Comparison of ENCODE assay signal across 17 cellular contexts in genomic region chr5:40733842-40734563, GRCh38. TPM values are rescaled to one million over a fixed set of nuclear protein-coding genes. Genes with fewer than 3 reads are reported as not detected.
A peak's percentile ranks its signal among the peaks of the same experiment; 100 is the strongest.
DNase-seq lines count a peak whose midpoint lies in the region; ATAC-seq and TF ChIP-seq lines count a peak whose summit lies in the region.
"Had no signal": no experiment of that assay in that cellular context is flagged by ENCODE, and none has a peak within 500 bp of the region (broad histone marks: within the 10 kb centered on the region; RNA-seq: fewer than 3 reads in every experiment).

No MANE protein-coding gene starts in this region.

- peak overlapping the region; percentile 34 to 58 for H3K27ac Mint-ChIP-seq in natural killer cell
- H3K27ac Mint-ChIP-seq in natural killer cell treated with Interleukin-12 subunit alpha and Interleukin-12 subunit beta and Interleukin-15 and Interleukin-18, amount 100 ng/mL, for 72 hours = peak overlapping the region in 1 of 2 donors; percentile 18
- H3K27ac Mint-ChIP-seq in naive thymus-derived CD4-positive, alpha-beta T cell = no peak overlapping the region
- H3K27ac Mint-ChIP-seq: neural progenitor cell, WTC11 had no signal

- ATAC-seq in natural killer cell (no peak), upper lobe of right lung (peak; percentile 36)
- ATAC-seq in natural killer cell treated with Interleukin-12 subunit alpha and Interleukin-12 subunit beta and Interleukin-15 and Interleukin-18, amount 100 ng/mL, for 72 hours = no peak
- no peak for ATAC-seq in naive thymus-derived CD4-positive, alpha-beta T cell
- ATAC-seq: K562, Panc1, WTC11 had no signal

- H3K9me3 ChIP-seq in mesodermal cell (ENCODE audit: control insufficient read depth, low read length) (no peaks in the 10 kb centered on the region), upper lobe of right lung (no peaks in the 10 kb centered on the region)
- H3K9me3 ChIP-seq in naive thymus-derived CD4-positive, alpha-beta T cell (ENCODE audit: control insufficient read depth in 2 of 3, low read length in 3 of 3) = no peaks in the 10 kb centered on the region

- peak overlapping the region; percentile 8 for H3K27ac ChIP-seq in mesodermal cell (ENCODE audit: low read depth, low read length, severe bottlenecking)
- no peak overlapping the region for H3K27ac ChIP-seq in upper lobe of right lung
- no peak overlapping the region for H3K27ac ChIP-seq in naive thymus-derived CD4-positive, alpha-beta T cell (ENCODE audit: low read depth, low read length)
- H3K27ac ChIP-seq: neural progenitor cell had no signal

- no peaks in the 10 kb centered on the region for H3K9me3 Mint-ChIP-seq in natural killer cell
- H3K9me3 Mint-ChIP-seq in natural killer cell treated with Interleukin-12 subunit alpha and Interleukin-12 subunit beta and Interleukin-15 and Interleukin-18, amount 100 ng/mL, for 72 hours = no peaks in the 10 kb centered on the region
- H3K9me3 Mint-ChIP-seq in naive thymus-derived CD4-positive, alpha-beta T cell = no peaks in the 10 kb centered on the region
- H3K9me3 Mint-ChIP-seq: WTC11 had no signal

- no peaks in the 10 kb centered on the region for H3K27me3 Mint-ChIP-seq in natural killer cell (ENCODE audit: low read depth in 2 of 2)
- no peaks in the 10 kb centered on the region for H3K27me3 Mint-ChIP-seq in natural killer cell treated with Interleukin-12 subunit alpha and Interleukin-12 subunit beta and Interleukin-15 and Interleukin-18, amount 100 ng/mL, for 72 hours
- H3K27me3 Mint-ChIP-seq in naive thymus-derived CD4-positive, alpha-beta T cell = no peaks in the 10 kb centered on the region
- H3K27me3 Mint-ChIP-seq: brain had no signal

- H3K4me3 Mint-ChIP-seq in natural killer cell = no peak overlapping the region
- H3K4me3 Mint-ChIP-seq in natural killer cell treated with Interleukin-12 subunit alpha and Interleukin-12 subunit beta and Interleukin-15 and Interleukin-18, amount 100 ng/mL, for 72 hours = no peak overlapping the region
- no peak overlapping the region for H3K4me3 Mint-ChIP-seq in naive thymus-derived CD4-positive, alpha-beta T cell
- H3K4me3 Mint-ChIP-seq: neural progenitor cell, WTC11 had no signal

- no peak overlapping the region for H3K4me3 ChIP-seq in mesodermal cell (ENCODE audit: extremely low read depth, insufficient read depth, low read length, poor library complexity, severe bottlenecking)
- no peak overlapping the region for H3K4me3 ChIP-seq in upper lobe of right lung
- no peak overlapping the region for H3K4me3 ChIP-seq in naive thymus-derived CD4-positive, alpha-beta T cell (ENCODE audit: low read length)
- H3K4me3 ChIP-seq: K562, neural progenitor cell, skin epidermis had no signal

- CTCF ChIA-PET in naive thymus-derived CD4-positive, alpha-beta T cell (lab: Charles Lee) = interaction anchor here (0.7 kb wide), 1 partner anchor 1020 kb away, joined by 3 read pairs; no protein-coding TSS in a partner anchor

- TF ChIP-seq CTCF in natural killer cell (IDR thresholded peaks at IDR 0.05) (no peak), upper lobe of right lung (IDR thresholded peaks at IDR 0.05) (no peak)

- POLR2A ChIA-PET in naive thymus-derived CD4-positive, alpha-beta T cell (lab: Charles Lee) = no interaction called here

- peaks cover 10% of the 10 kb centered on the region for H3K36me3 ChIP-seq in mesodermal cell (ENCODE audit: control insufficient read depth, insufficient read depth, low read length)
- no peaks in the 10 kb centered on the region for H3K36me3 ChIP-seq in upper lobe of right lung
- H3K36me3 ChIP-seq in naive thymus-derived CD4-positive, alpha-beta T cell (ENCODE audit: control insufficient read depth in 2 of 3, insufficient read depth in 3 of 3, low read length in 3 of 3) = no peaks in the 10 kb centered on the region
- H3K36me3 ChIP-seq: neural progenitor cell had no signal

- DNase-seq in natural killer cell = no peak
- DNase-seq in natural killer cell treated with Interleukin-12 subunit alpha and Interleukin-12 subunit beta and Interleukin-15 and Interleukin-18, amount 100 ng/mL, for 72 hours (ENCODE audit: low spot score) = no peak
- peak; percentile 6 for DNase-seq in glomerular visceral epithelial cell (ENCODE audit: extremely low spot score)
- no peak for DNase-seq in upper lobe of right lung
- no peak for DNase-seq in NCI-H774 (lab: John Stamatoyannopoulos, UW)
- no peak for DNase-seq in KG1 (lab: John Stamatoyannopoulos, UW)
- no peak for DNase-seq in naive thymus-derived CD4-positive, alpha-beta T cell
- DNase-seq: activated naive CD4-positive, alpha-beta T cell treated with Interleukin-2 at 50 U/mL for 16 hours; effector CD4-positive, alpha-beta T cell; NCI-H1417 had no signal

- H3K4me1 Mint-ChIP-seq in natural killer cell = peaks cover 37 to 51% of the 10 kb centered on the region in 2 donors
- H3K4me1 Mint-ChIP-seq in natural killer cell treated with Interleukin-12 subunit alpha and Interleukin-12 subunit beta and Interleukin-15 and Interleukin-18, amount 100 ng/mL, for 72 hours (ENCODE audit: low read depth in 2 of 2) = peaks cover 24 to 35% of the 10 kb centered on the region in 2 donors
- peaks cover 20 to 37% (median 27%) of the 10 kb centered on the region in 7 donors for H3K4me1 Mint-ChIP-seq in naive thymus-derived CD4-positive, alpha-beta T cell
- H3K4me1 Mint-ChIP-seq: neural progenitor cell, WTC11 had no signal

- peaks cover 3% of the 10 kb centered on the region for H3K4me1 ChIP-seq in mesodermal cell (ENCODE audit: control insufficient read depth, insufficient read depth, low read length, poor library complexity, severe bottlenecking)
- peaks cover 28% of the 10 kb centered on the region for H3K4me1 ChIP-seq in upper lobe of right lung
- H3K4me1 ChIP-seq in naive thymus-derived CD4-positive, alpha-beta T cell (ENCODE audit: control insufficient read depth in 2 of 2, insufficient read depth in 2 of 2, low read length in 2 of 2) = no peaks in the 10 kb centered on the region
- H3K4me1 ChIP-seq: neural progenitor cell had no signal

- 90 to 100% methylated on average over 2 of the region's 3 CpGs for WGBS in mesodermal cell (ENCODE audit: insufficient coverage in 2 of 2), 2 experiments

- intact Hi-C loops in natural killer cell (cut with micrococcal nuclease) = no loop called here
- intact Hi-C loops in upper lobe of right lung (cut with DNase I) = no loop called here
- intact Hi-C loops in naive thymus-derived CD4-positive, alpha-beta T cell (cut with micrococcal nuclease) = loop anchor here in 1 of 2 donors (10.0 kb wide), 1 partner anchor 719 kb away; no protein-coding TSS in a partner anchor

- H3K27me3 ChIP-seq in upper lobe of right lung = no peaks in the 10 kb centered on the region
- H3K27me3 ChIP-seq in naive thymus-derived CD4-positive, alpha-beta T cell (ENCODE audit: control insufficient read depth in 2 of 2, insufficient read depth in 2 of 2, low read length in 2 of 2) = no peaks in the 10 kb centered on the region
- H3K27me3 ChIP-seq: neural progenitor cell had no signal

- no peaks in the 10 kb centered on the region for H3K36me3 Mint-ChIP-seq in natural killer cell
- H3K36me3 Mint-ChIP-seq in natural killer cell treated with Interleukin-12 subunit alpha and Interleukin-12 subunit beta and Interleukin-15 and Interleukin-18, amount 100 ng/mL, for 72 hours = peaks cover 12% of the 10 kb centered on the region
- H3K36me3 Mint-ChIP-seq in naive thymus-derived CD4-positive, alpha-beta T cell = peaks cover 0 to 23% (median 20%) of the 10 kb centered on the region in 5 donors
- H3K36me3 Mint-ChIP-seq: WTC11 had no signal

RNA-seq across cellular contexts. Expression of gene TTC33, which starts 21.8 kb away (rescaled TPM):
- total RNA-seq in natural killer cell (10 to 100 TPM in 2 of 3 donors, 1 to 10 TPM in 1; 7.3 to 11.4 (median 10.0) TPM), upper lobe of right lung (16.6 TPM)
- total RNA-seq in natural killer cell treated with Interleukin-12 subunit alpha and Interleukin-12 subunit beta and Interleukin-15 and Interleukin-18, amount 100 ng/mL, for 72 hours = 10 to 100 TPM; 13.5 to 16.9 TPM
- 17.2 TPM for polyA plus RNA-seq in mesodermal cell (2013, experiment 1 of 2)
- polyA plus RNA-seq in mesodermal cell (2013, experiment 2 of 2) = 20.0 TPM
- total RNA-seq in naive thymus-derived CD4-positive, alpha-beta T cell = 10 to 100 TPM in 3 of 5 experiments, 1 to 10 TPM in 2; 7.0 to 17.2 (median 14.0) TPM
- polyA plus RNA-seq in naive thymus-derived CD4-positive, alpha-beta T cell = 10 to 100 TPM; 13.2 to 19.0 TPM

RNA-seq across cellular contexts. Expression of gene PTGER4, which starts 54.3 kb away (rescaled TPM):
- total RNA-seq in natural killer cell (100 to 1,000 TPM; 112 to 126 (median 117) TPM), upper lobe of right lung (31.2 TPM)
- 100 to 1,000 TPM; 144 to 154 TPM for total RNA-seq in natural killer cell treated with Interleukin-12 subunit alpha and Interleukin-12 subunit beta and Interleukin-15 and Interleukin-18, amount 100 ng/mL, for 72 hours
- 1.7 TPM for polyA plus RNA-seq in mesodermal cell (2013, experiment 1 of 2)
- 1.9 TPM for polyA plus RNA-seq in mesodermal cell (2013, experiment 2 of 2)
- 100 to 1,000 TPM in 2 of 5 experiments, 10 to 100 TPM in 3; 39.6 to 422 (median 76.3) TPM for total RNA-seq in naive thymus-derived CD4-positive, alpha-beta T cell
- 10 to 100 TPM; 38.5 to 56.0 TPM for polyA plus RNA-seq in naive thymus-derived CD4-positive, alpha-beta T cell
- polyA plus RNA-seq: K562 had no signal

Comparison
In these comparisons a context has a peak if more than half of its experiments do, and no peak if none do; other contexts are left out.
1. H3K27ac Mint-ChIP-seq: peak in natural killer cell (2 of 2); none in naive thymus-derived CD4-positive, alpha-beta T cell (0 of 9).